10 cellular contexts compared by ENCODE assay signal in the genomic region with DNA sequence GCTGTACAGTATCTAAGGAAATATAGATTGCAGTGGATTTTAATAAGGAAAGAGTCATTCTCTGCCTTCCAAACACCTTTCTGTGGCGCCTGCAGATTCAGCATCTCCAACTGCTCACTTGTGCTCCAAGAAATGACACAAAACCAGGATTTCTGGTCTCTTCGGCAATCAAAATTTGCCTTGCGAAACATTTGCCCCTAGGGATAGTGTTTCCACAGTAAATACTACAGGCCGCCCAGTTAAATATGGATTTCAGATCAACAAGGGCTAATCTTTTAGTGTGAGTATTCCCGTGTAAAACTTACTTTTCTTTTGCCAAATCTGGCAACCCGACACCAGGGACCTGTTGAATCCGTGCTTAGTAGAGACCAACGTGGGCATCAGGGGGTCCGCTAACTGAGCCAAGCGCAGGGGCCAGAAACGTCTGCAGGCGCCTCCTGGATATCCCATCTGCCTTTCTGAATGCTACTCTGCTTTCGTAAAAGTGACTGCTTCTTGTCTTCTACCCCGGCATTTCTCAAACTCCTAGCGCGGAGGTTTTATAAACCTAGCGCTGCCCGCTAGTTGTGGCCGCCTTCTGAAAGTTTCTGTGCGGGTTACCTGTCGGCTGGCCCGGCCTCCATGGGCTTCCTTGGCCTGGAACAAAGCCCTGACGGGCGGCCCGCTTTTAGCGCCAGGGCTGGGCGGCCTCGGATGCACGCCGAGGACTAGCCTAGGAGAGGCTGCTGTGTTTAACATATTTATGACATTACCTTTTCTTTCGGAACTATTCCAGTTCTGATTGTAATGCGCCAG. TPM values are rescaled to one million over a fixed set of nuclear protein-coding genes. Genes with fewer than 3 reads are reported as not detected.
DNase-seq lines count a peak whose midpoint lies in the region; ATAC-seq, FAIRE-seq and TF ChIP-seq lines count a peak whose summit lies in the region.
"Had no signal": no experiment of that assay in that cellular context is flagged by ENCODE, and none has a peak within 500 bp of the region (broad histone marks: within the 10 kb centered on the region; RNA-seq: fewer than 3 reads in every experiment).

No MANE protein-coding gene starts in this region.

- H3K4me1 ChIP-seq in naive thymus-derived CD4-positive, alpha-beta T cell (ENCODE audit: control insufficient read depth in 2 of 2, insufficient read depth in 2 of 2, low read length in 2 of 2), result no peaks in the 10 kb centered on the region

- no peaks in the 10 kb centered on the region for H3K27me3 Mint-ChIP-seq in dendritic cell treated with granulocyte-macrophage colony-stimulating factor and Interleukin-4, amounts not matched to agents 40 ng/mL and 50 ng/mL, for 4 days
- H3K27me3 Mint-ChIP-seq in naive thymus-derived CD4-positive, alpha-beta T cell, result peaks cover 33 to 54% (median 47%) of the 10 kb centered on the region in 5 donors

- peak overlapping the region; percentile 96 for H3K27ac Mint-ChIP-seq in dendritic cell treated with granulocyte-macrophage colony-stimulating factor and Interleukin-4, amounts not matched to agents 40 ng/mL and 50 ng/mL, for 4 days
- peak overlapping the region in 1 of 9 donors; percentile 79 for H3K27ac Mint-ChIP-seq in naive thymus-derived CD4-positive, alpha-beta T cell

- peaks cover 58% of the 10 kb centered on the region for H3K4me1 Mint-ChIP-seq in dendritic cell treated with granulocyte-macrophage colony-stimulating factor and Interleukin-4, amounts not matched to agents 40 ng/mL and 50 ng/mL, for 4 days (ENCODE audit: low read depth)
- peaks cover 7 to 27% (median 19%) of the 10 kb centered on the region in 7 donors for H3K4me1 Mint-ChIP-seq in naive thymus-derived CD4-positive, alpha-beta T cell

- no peak for FAIRE-seq in H54 (lab: Jason Lieb, UNC)

- peak; percentile 57 for DNase-seq in left ventricle myocardium superior
- no peak for DNase-seq in Right ventricle myocardium inferior (ENCODE audit: missing footprints)
- DNase-seq in naive thymus-derived CD4-positive, alpha-beta T cell, result no peak
- DNase-seq in H54 (ENCODE audit: insufficient read length, low spot score), result no peak
- no peak for DNase-seq in NCI-H146 (lab: John Stamatoyannopoulos, UW)
- DNase-seq: COR-L47, IMR-90 had no signal

- TF ChIP-seq POLR2A in H54 (IDR thresholded peaks at IDR 0.05; ENCODE audit: low read depth, low read length), result no peak

- peak overlapping the region; percentile 93 for H3K4me3 Mint-ChIP-seq in dendritic cell treated with granulocyte-macrophage colony-stimulating factor and Interleukin-4, amounts not matched to agents 40 ng/mL and 50 ng/mL, for 4 days
- peak overlapping the region in 9 of 10 donors; percentile 41 to 72 (median 60) for H3K4me3 Mint-ChIP-seq in naive thymus-derived CD4-positive, alpha-beta T cell

- CTCF ChIA-PET in naive thymus-derived CD4-positive, alpha-beta T cell (lab: Charles Lee), result no interaction called here

- H3K9me3 Mint-ChIP-seq in dendritic cell treated with granulocyte-macrophage colony-stimulating factor and Interleukin-4, amounts not matched to agents 40 ng/mL and 50 ng/mL, for 4 days, result no peaks in the 10 kb centered on the region
- H3K9me3 Mint-ChIP-seq in naive thymus-derived CD4-positive, alpha-beta T cell, result peaks cover 0 to 2% (median 0%) of the 10 kb centered on the region in 11 donors

- H3K36me3 Mint-ChIP-seq in dendritic cell treated with granulocyte-macrophage colony-stimulating factor and Interleukin-4, amounts not matched to agents 40 ng/mL and 50 ng/mL, for 4 days (ENCODE audit: low read depth), result peaks cover 63% of the 10 kb centered on the region
- peaks cover 0 to 10% (median 0%) of the 10 kb centered on the region in 5 donors for H3K36me3 Mint-ChIP-seq in naive thymus-derived CD4-positive, alpha-beta T cell

- no peak overlapping the region for H3K4me3 ChIP-seq in naive thymus-derived CD4-positive, alpha-beta T cell (ENCODE audit: low read length)

- H3K9me3 ChIP-seq in naive thymus-derived CD4-positive, alpha-beta T cell (ENCODE audit: control insufficient read depth in 2 of 3, low read length in 3 of 3), result no peaks in the 10 kb centered on the region

- no peak overlapping the region for H3K27ac ChIP-seq in naive thymus-derived CD4-positive, alpha-beta T cell (ENCODE audit: low read depth, low read length)

- H3K27me3 ChIP-seq in naive thymus-derived CD4-positive, alpha-beta T cell (ENCODE audit: control insufficient read depth in 2 of 2, insufficient read depth in 2 of 2, low read length in 2 of 2), result peaks cover 3 to 4% of the 10 kb centered on the region in 2 donors

- H3K36me3 ChIP-seq in naive thymus-derived CD4-positive, alpha-beta T cell (ENCODE audit: control insufficient read depth in 2 of 3, insufficient read depth in 3 of 3, low read length in 3 of 3), result no peaks in the 10 kb centered on the region

- ATAC-seq in left ventricle myocardium superior (no peak), Right ventricle myocardium inferior (no peak), HG02885 (IDR thresholded peaks at IDR 0.05; ENCODE audit: poor library complexity, unreplicated experiment) (no peak), GM21576 (IDR thresholded peaks at IDR 0.05; ENCODE audit: unreplicated experiment) (no peak)
- no peak for ATAC-seq in naive thymus-derived CD4-positive, alpha-beta T cell

- POLR2A ChIA-PET in naive thymus-derived CD4-positive, alpha-beta T cell (lab: Charles Lee), result no interaction called here

- intact Hi-C loops in left ventricle myocardium superior (cut with micrococcal nuclease) (no loop called here), Right ventricle myocardium inferior (cut with DNase I) (loop anchor here (10.0 kb wide), 1 partner anchor 201 kb away; no protein-coding TSS in a partner anchor)
- intact Hi-C loops in dendritic cell treated with granulocyte-macrophage colony-stimulating factor and Interleukin-4, amounts not matched to agents 40 ng/mL and 50 ng/mL, for 4 days (cut with micrococcal nuclease), result loop anchor here (2.0 to 10.0 kb wide), 3 partner anchors 41 to 201 kb away; no protein-coding TSS in a partner anchor
- intact Hi-C loops in naive thymus-derived CD4-positive, alpha-beta T cell (cut with micrococcal nuclease), result no loop called here

RNA-seq across cellular contexts. Expression of a gene that starts 2.5 kb away (rescaled TPM):
- total RNA-seq in left ventricle myocardium superior, result 16.9 TPM
- total RNA-seq in Right ventricle myocardium inferior, result 19.6 TPM
- 10 to 100 TPM in 2 of 5 experiments, 1 to 10 TPM in 3; 1.6 to 24.9 (median 6.7) TPM for total RNA-seq in naive thymus-derived CD4-positive, alpha-beta T cell
- polyA plus RNA-seq in naive thymus-derived CD4-positive, alpha-beta T cell, result under 1 TPM in 1 of 2 donors, not detected in 1; 0.05 TPM

Comparison
In these comparisons a context has a peak if more than half of its experiments do, and no peak if none do; other contexts are left out.
1. intact Hi-C loops: an anchor here in Right ventricle myocardium inferior (10.0 kb wide) and dendritic cell treated with granulocyte-macrophage colony-stimulating factor and Interleukin-4, amounts not matched to agents 40 ng/mL and 50 ng/mL, for 4 days (2.0 to 10.0 kb wide); none called in left ventricle myocardium superior and naive thymus-derived CD4-positive, alpha-beta T cell.